ENCODE assay signal across 1 cellular context in genomic region chr3:121514496-121514895, GRCh38.
TF ChIP-seq lines count a peak whose summit lies in the region.

No MANE protein-coding gene starts in this region.

TF ChIP-seq in H1, 55 proteins besides CTCF, POLR2A, EP300 and RAD21:
- TF ChIP-seq YY1 (IDR thresholded peaks at IDR 0.05; ENCODE audit: low read depth, low read length) (no peak), MAX (IDR thresholded peaks at IDR 0.05) (peak; percentile 32; the same call in 1 of the 2 replicates)
